In the genomic region with DNA sequence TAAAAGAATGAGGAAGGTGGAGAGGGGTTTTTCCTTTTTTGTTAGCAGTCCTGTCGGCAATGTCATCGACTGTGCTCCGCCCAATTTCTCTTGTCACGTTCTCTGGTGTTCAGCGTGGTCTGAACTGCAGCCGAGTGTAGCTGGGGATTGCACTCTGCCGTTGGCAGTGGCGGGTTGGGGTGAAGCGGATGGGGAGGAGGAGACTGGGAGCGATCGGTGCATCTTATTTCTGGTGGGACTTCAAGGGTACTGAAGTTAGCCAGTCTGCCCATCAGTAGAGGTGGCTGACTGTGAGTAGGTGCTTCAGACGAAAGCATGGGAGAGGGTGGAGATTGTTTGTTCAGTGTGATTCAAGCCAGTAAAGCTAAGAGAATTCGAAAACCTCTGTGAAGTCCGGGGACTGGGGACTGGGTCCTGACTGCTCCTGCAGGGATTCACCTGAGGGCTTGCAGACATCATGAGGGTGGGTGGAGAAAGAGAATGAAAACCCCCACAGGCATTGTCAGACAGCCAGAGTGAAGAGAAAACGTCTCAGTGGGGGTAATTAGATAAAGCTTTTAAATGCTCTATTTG, we compare ENCODE assay signal across 8 cellular contexts. TPM values are rescaled to one million over a fixed set of nuclear protein-coding genes. Genes with fewer than 3 reads are reported as not detected.
DNase-seq lines count a peak whose midpoint lies in the region; ATAC-seq and TF ChIP-seq lines count a peak whose summit lies in the region.

No MANE protein-coding gene starts in this region.

- H3K27ac Mint-ChIP-seq in CD14-positive monocyte, result peak overlapping the region; percentile 46 to 89 (median 86)
- peak overlapping the region; percentile 62 for H3K27ac Mint-ChIP-seq in chondrocyte (ENCODE audit: unreplicated experiment)
- peak overlapping the region; percentile 62 to 70 for H3K27ac Mint-ChIP-seq in natural killer cell treated with Interleukin-12 subunit alpha and Interleukin-12 subunit beta and Interleukin-15 and Interleukin-18, amount 100 ng/mL, for 72 hours

- H3K9me3 Mint-ChIP-seq in CD14-positive monocyte, result no peaks in the 10 kb centered on the region
- no peaks in the 10 kb centered on the region for H3K9me3 Mint-ChIP-seq in chondrocyte (ENCODE audit: low read depth)
- H3K9me3 Mint-ChIP-seq in natural killer cell treated with Interleukin-12 subunit alpha and Interleukin-12 subunit beta and Interleukin-15 and Interleukin-18, amount 100 ng/mL, for 72 hours, result no peaks in the 10 kb centered on the region

- peaks cover 75% of the 10 kb centered on the region for H3K4me1 Mint-ChIP-seq in CD14-positive monocyte
- peaks cover 63% of the 10 kb centered on the region for H3K4me1 Mint-ChIP-seq in chondrocyte (ENCODE audit: low read depth)
- H3K4me1 Mint-ChIP-seq in natural killer cell treated with Interleukin-12 subunit alpha and Interleukin-12 subunit beta and Interleukin-15 and Interleukin-18, amount 100 ng/mL, for 72 hours (ENCODE audit: low read depth in 2 of 2), result peaks cover 42 to 55% of the 10 kb centered on the region in 2 donors

- peaks cover 2 to 8% of the 10 kb centered on the region in 2 donors for H3K36me3 Mint-ChIP-seq in CD14-positive monocyte
- H3K36me3 Mint-ChIP-seq in chondrocyte (ENCODE audit: low read depth), result no peaks in the 10 kb centered on the region
- H3K36me3 Mint-ChIP-seq in natural killer cell treated with Interleukin-12 subunit alpha and Interleukin-12 subunit beta and Interleukin-15 and Interleukin-18, amount 100 ng/mL, for 72 hours, result no peaks in the 10 kb centered on the region

- ATAC-seq in HG02610 (IDR thresholded peaks at IDR 0.05; ENCODE audit: unreplicated experiment), result peak; percentile 44
- ATAC-seq in natural killer cell treated with Interleukin-12 subunit alpha and Interleukin-12 subunit beta and Interleukin-15 and Interleukin-18, amount 100 ng/mL, for 72 hours, result peak; percentile 39 to 40

- TF ChIP-seq CTCF in CD14-positive monocyte (IDR thresholded peaks at IDR 0.05) (no peak), chondrocyte (IDR thresholded peaks at IDR 0.05) (no peak)

- intact Hi-C loops in CD14-positive monocyte (cut with micrococcal nuclease), result no loop called here

- peak overlapping the region; percentile 66 to 71 for H3K4me3 Mint-ChIP-seq in CD14-positive monocyte
- H3K4me3 Mint-ChIP-seq in chondrocyte (ENCODE audit: unreplicated experiment), result peak overlapping the region; percentile 5
- peak overlapping the region; percentile 80 for H3K4me3 Mint-ChIP-seq in natural killer cell treated with Interleukin-12 subunit alpha and Interleukin-12 subunit beta and Interleukin-15 and Interleukin-18, amount 100 ng/mL, for 72 hours

- no peaks in the 10 kb centered on the region for H3K27me3 Mint-ChIP-seq in CD14-positive monocyte (ENCODE audit: low read depth in 3 of 3)
- no peaks in the 10 kb centered on the region for H3K27me3 Mint-ChIP-seq in chondrocyte (ENCODE audit: low read depth)
- no peaks in the 10 kb centered on the region for H3K27me3 Mint-ChIP-seq in natural killer cell treated with Interleukin-12 subunit alpha and Interleukin-12 subunit beta and Interleukin-15 and Interleukin-18, amount 100 ng/mL, for 72 hours

- peak; percentile 66 for DNase-seq in CD14-positive monocyte (ENCODE audit: low spot score)
- peak; percentile 66 for DNase-seq in SIG-M5 treated with dmso at 0.1 percent for 504 hours (lab: John Stamatoyannopoulos, UW; ENCODE audit: unreplicated experiment)
- DNase-seq in chondrocyte (ENCODE audit: low spot score), result no peak
- no peak for DNase-seq in natural killer cell treated with Interleukin-12 subunit alpha and Interleukin-12 subunit beta and Interleukin-15 and Interleukin-18, amount 100 ng/mL, for 72 hours (ENCODE audit: low spot score)
- DNase-seq in ecto neural progenitor cell (ENCODE audit: low spot score), result no peak
- DNase-seq in cerebellar nuclear complex (lab: John Stamatoyannopoulos, UW), result no peak
- DNase-seq in NCI-H2171 treated with DMSO at 0.1 percent for 48 hours (lab: John Stamatoyannopoulos, UW), result no peak

RNA-seq across cellular contexts. Expression of a gene that starts 5.1 kb away (rescaled TPM):
- 1 to 10 TPM; 2.1 to 5.6 TPM for polyA plus RNA-seq in CD14-positive monocyte
- total RNA-seq in chondrocyte, result 25.7 to 29.5 TPM (median 28.4 TPM) in 3 replicates
- 10 to 100 TPM; 20.6 to 27.5 TPM for total RNA-seq in natural killer cell treated with Interleukin-12 subunit alpha and Interleukin-12 subunit beta and Interleukin-15 and Interleukin-18, amount 100 ng/mL, for 72 hours

Comparison
In these comparisons a context has a peak if more than half of its experiments do, and no peak if none do; other contexts are left out.
1. DNase-seq: peak in CD14-positive monocyte (single experiment) and SIG-M5 treated with dmso at 0.1 percent for 504 hours (single experiment); none in chondrocyte (single experiment), natural killer cell treated with Interleukin-12 subunit alpha and Interleukin-12 subunit beta and Interleukin-15 and Interleukin-18, amount 100 ng/mL, for 72 hours (single experiment), ecto neural progenitor cell (single experiment), cerebellar nuclear complex (0 of 2) and NCI-H2171 treated with DMSO at 0.1 percent for 48 hours (single experiment).
2. H3K4me3 Mint-ChIP-seq: peak in every context shown above with its lines; median percentile 80 in natural killer cell treated with Interleukin-12 subunit alpha and Interleukin-12 subunit beta and Interleukin-15 and Interleukin-18, amount 100 ng/mL, for 72 hours; 68 in CD14-positive monocyte; 5 in chondrocyte.
3. Peak in every context shown above with its lines, with median percentiles within 50 percentile points of each other: H3K27ac Mint-ChIP-seq.